1 cellular context compared by ENCODE assay signal in the genomic region with DNA sequence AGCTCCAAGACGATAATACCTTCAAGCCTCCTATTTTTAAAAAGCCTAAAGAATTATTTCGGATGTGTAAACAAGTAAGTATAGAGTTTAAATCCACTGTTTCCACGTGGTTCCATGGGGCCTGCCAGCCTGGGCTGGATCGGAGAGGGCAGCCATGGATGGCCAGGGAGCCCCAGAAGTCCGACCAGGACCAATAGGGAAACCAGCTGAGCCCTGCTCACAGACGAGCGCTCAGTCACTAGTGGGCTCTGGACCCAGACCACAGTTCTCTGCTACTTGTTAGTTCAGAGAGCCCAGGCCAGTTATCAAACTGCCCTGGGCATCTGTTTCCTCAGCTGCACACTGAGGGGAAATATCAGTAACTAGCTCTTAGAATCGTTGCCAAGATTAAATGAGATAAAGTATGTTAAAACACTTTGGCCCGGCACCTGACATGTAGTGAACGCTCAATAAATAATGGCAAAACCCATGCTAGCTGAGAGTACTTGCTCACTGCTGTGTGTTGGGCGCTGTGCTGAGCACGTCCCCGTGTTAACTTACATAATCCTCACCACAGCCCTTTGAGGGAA.
TF ChIP-seq lines count a peak whose summit lies in the region.

No MANE protein-coding gene starts in this region.

TF ChIP-seq in HepG2, 621 proteins besides CTCF, POLR2A, EP300 and RAD21:
- no peak for TF ChIP-seq CSRNP2 (CRISPR knock-in tag; conservative IDR thresholded peaks at IDR 0.05; ENCODE audit: low read depth)
